In genomic region chr3:127787966-127788365, GRCh38 we compare ENCODE assay signal across 22 cellular contexts. TPM values are rescaled to one million over a fixed set of nuclear protein-coding genes. Genes with fewer than 3 reads are reported as not detected.
DNase-seq lines count a peak whose midpoint lies in the region; ATAC-seq and TF ChIP-seq lines count a peak whose summit lies in the region.
"Had no signal": no experiment of that assay in that cellular context is flagged by ENCODE, and none has a peak within 500 bp of the region (broad histone marks: within the 10 kb centered on the region; RNA-seq: fewer than 3 reads in every experiment).

No MANE protein-coding gene starts in this region.

- no peaks in the 10 kb centered on the region for H3K36me3 Mint-ChIP-seq in glutamatergic neuron (ENCODE audit: unreplicated experiment)
- H3K36me3 Mint-ChIP-seq: activated naive CD8-positive, alpha-beta T cell treated with anti-CD3 and anti-CD28 coated beads for 36 hours; CD4-positive, CD25-positive, alpha-beta regulatory T cell had no signal

- 26 to 43% (median 32%) methylated on average over 4 of the region's 4 CpGs for WGBS in psoas muscle, 3 donors

- no peak for TF ChIP-seq POLR2A in vagina (IDR thresholded peaks at IDR 0.05)

- peak in 3 of 4 donors; percentile 14 to 18 (median 15) for ATAC-seq in psoas muscle
- no peak for ATAC-seq in HG02759 (IDR thresholded peaks at IDR 0.05; ENCODE audit: unreplicated experiment)
- ATAC-seq: activated T-cell treated with anti-CD3 and anti-CD28 coated beads, Interleukin-2, amount 50 U/mL, for 72 hours had no signal

- peaks cover 54% of the 10 kb centered on the region for H3K4me1 Mint-ChIP-seq in glutamatergic neuron (ENCODE audit: low read depth, unreplicated experiment)

- H3K4me3 Mint-ChIP-seq in glutamatergic neuron (ENCODE audit: unreplicated experiment) = peak overlapping the region; percentile 74
- H3K4me3 Mint-ChIP-seq: activated naive CD8-positive, alpha-beta T cell treated with anti-CD3 and anti-CD28 coated beads for 36 hours; activated T-cell treated with anti-CD3 and anti-CD28 coated beads, Interleukin-2, amount 50 U/mL, for 72 hours; CD4-positive, CD25-positive, alpha-beta regulatory T cell; T-helper 1 cell treated with Interleukin-12 subunit alpha and Interleukin-12 subunit beta and Interleukin-4 antibody, amounts not matched to agents 30 μg/mL and 1 μg/mL, for 36 hours had no signal

- peaks cover 6% of the 10 kb centered on the region for H3K27me3 Mint-ChIP-seq in glutamatergic neuron (ENCODE audit: unreplicated experiment)

- no peaks in the 10 kb centered on the region for H3K9me3 Mint-ChIP-seq in glutamatergic neuron (ENCODE audit: unreplicated experiment)
- H3K9me3 Mint-ChIP-seq: activated naive CD8-positive, alpha-beta T cell treated with anti-CD3 and anti-CD28 coated beads for 36 hours; activated T-cell treated with anti-CD3 and anti-CD28 coated beads, Interleukin-2, amount 50 U/mL, for 72 hours; CD4-positive, CD25-positive, alpha-beta regulatory T cell; T-helper 1 cell treated with Interleukin-12 subunit alpha and Interleukin-12 subunit beta and Interleukin-4 antibody, amounts not matched to agents 30 μg/mL and 1 μg/mL, for 36 hours had no signal

- peak overlapping the region; percentile 56 for H3K27ac Mint-ChIP-seq in glutamatergic neuron (ENCODE audit: unreplicated experiment)
- H3K27ac Mint-ChIP-seq: activated naive CD8-positive, alpha-beta T cell treated with anti-CD3 and anti-CD28 coated beads for 36 hours; activated T-cell treated with anti-CD3 and anti-CD28 coated beads, Interleukin-2, amount 50 U/mL, for 72 hours; CD4-positive, CD25-positive, alpha-beta regulatory T cell; T-helper 1 cell treated with Interleukin-12 subunit alpha and Interleukin-12 subunit beta and Interleukin-4 antibody, amounts not matched to agents 30 μg/mL and 1 μg/mL, for 36 hours had no signal

- DNase-seq in activated effector memory CD4-positive, alpha-beta T cell treated with anti-CD3 and anti-CD28 coated beads, Interleukin-2, amount 50 U/mL, for 16 hours = peak; percentile 5
- DNase-seq in activated effector memory CD4-positive, alpha-beta T cell treated with Interleukin-2 at 50 U/mL for 16 hours = no peak
- DNase-seq in glutamatergic neuron (no peak), psoas muscle (no peak), vagina (ENCODE audit: extremely low spot score in 2 of 2) (no peak), SJCRH30 (no peak), epidermal melanocyte (ENCODE audit: insufficient read length, low spot score) (no peak)
- DNase-seq: ACHN; activated naive CD8-positive, alpha-beta T cell treated with anti-CD3 and anti-CD28 coated beads for 36 hours; activated T-cell treated with anti-CD3 and anti-CD28 coated beads, Interleukin-2, amount 50 U/mL, for 72 hours; CD4-positive, CD25-positive, alpha-beta regulatory T cell; DND-41; effector CD8-positive, alpha-beta T cell; KG1; NCI-H1105 treated with DMSO at 0.1 percent for 48 hours; ovary; small intestine; stimulated activated CD4-positive, alpha-beta T cell treated with anti-CD3 and anti-CD28 coated beads, Interleukin-4, amount 100 ng/mL, for 4 hours; stimulated activated CD8-positive, alpha-beta memory T cell treated with anti-CD3 and anti-CD28 coated beads, Interleukin-4, amount 100 ng/mL, for 48 hours; upper lobe of left lung had no signal

- H3K4me3 ChIP-seq in psoas muscle (peak overlapping the region; percentile 47), vagina (no peak overlapping the region), SJCRH30 (no peak overlapping the region)
- H3K4me3 ChIP-seq: ovary, upper lobe of left lung had no signal

- intact Hi-C loops in psoas muscle (cut with DNase I) (loop anchor here in 1 of 2 donors (5.0 kb wide), 1 partner anchor 34 kb away; the partner anchor contains the start of gene MGLL), vagina (cut with DNase I) (no loop called here)

- H3K9me3 ChIP-seq in psoas muscle (no peaks in the 10 kb centered on the region), vagina (no peaks in the 10 kb centered on the region), SJCRH30 (replicated peaks) (no peaks in the 10 kb centered on the region)
- H3K9me3 ChIP-seq: ovary, upper lobe of left lung had no signal

- H3K36me3 ChIP-seq in psoas muscle (ENCODE audit: insufficient read depth in 1 of 2, low read depth in 1 of 2) = no peaks in the 10 kb centered on the region
- no peaks in the 10 kb centered on the region for H3K36me3 ChIP-seq in vagina
- H3K36me3 ChIP-seq in SJCRH30 = no peaks in the 10 kb centered on the region
- H3K36me3 ChIP-seq: ovary, upper lobe of left lung had no signal

- H3K27me3 ChIP-seq in psoas muscle (ENCODE audit: insufficient read depth in 3 of 3, low read length in 2 of 3) (no peaks in the 10 kb centered on the region), vagina (no peaks in the 10 kb centered on the region), SJCRH30 (no peaks in the 10 kb centered on the region)
- H3K27me3 ChIP-seq: ovary, upper lobe of left lung had no signal

- TF ChIP-seq CTCF in glutamatergic neuron (IDR thresholded peaks at IDR 0.05; ENCODE audit: partially characterized antibody, unreplicated experiment) (no peak), psoas muscle (IDR thresholded peaks at IDR 0.05) (no peak), vagina (IDR thresholded peaks at IDR 0.05) (no peak)

- H3K4me1 ChIP-seq in psoas muscle (peaks cover 96% of the 10 kb centered on the region), vagina (peaks cover 65% of the 10 kb centered on the region), SJCRH30 (peaks cover 37% of the 10 kb centered on the region)

- H3K27ac ChIP-seq in psoas muscle (peak overlapping the region; percentile 92), vagina (peak overlapping the region; percentile 67), SJCRH30 (no peak overlapping the region)
- H3K27ac ChIP-seq: ovary had no signal

RNA-seq across cellular contexts. Expression of gene MGLL, which starts 34.3 kb away (rescaled TPM):
- total RNA-seq in glutamatergic neuron (ENCODE audit: unreplicated experiment) (10.3 TPM), psoas muscle (10 to 100 TPM; 53.7 to 85.6 (median 63.2) TPM), vagina (35.6 TPM)
- 10 to 100 TPM; 32.8 to 64.9 (median 47.5) TPM for polyA plus RNA-seq in psoas muscle
- total RNA-seq in SJCRH30 (2014; rRNA removed; shearing (Covaris generic)) = 32.6 and 41.7 TPM in 2 replicates
